In genomic region chr9:130042931-130043653, GRCh38 we compare ENCODE assay signal across 8 cellular contexts. TPM values are rescaled to one million over a fixed set of nuclear protein-coding genes. Genes with fewer than 3 reads are reported as not detected.
DNase-seq lines count a peak whose midpoint lies in the region; ATAC-seq and TF ChIP-seq lines count a peak whose summit lies in the region.

Gene FNBP1, minus strand, starts transcription at chr9:130043189. Its CDS starts 214 bp downstream, at chr9:130042975.

- WGBS in esophagus squamous epithelium, 2 donors: no CpG with 5 or more reads among the region's 84 CpGs

- H3K27me3 ChIP-seq in PC-3 (ENCODE audit: low read length) (no peaks in the 10 kb centered on the region), esophagus squamous epithelium (no peaks in the 10 kb centered on the region), muscle layer of duodenum (ENCODE audit: low read depth, low read length) (no peaks in the 10 kb centered on the region)

- peaks cover 17 to 26% of the 10 kb centered on the region in 2 donors for H3K36me3 Mint-ChIP-seq in activated T-cell treated with anti-CD3 and anti-CD28 coated beads, Interleukin-2, amount 50 U/mL, for 72 hours (ENCODE audit: insufficient read depth in 2 of 2)

- TF ChIP-seq POLR2A in GM15510 (IDR thresholded peaks at IDR 0.05; ENCODE audit: borderline replicate concordance, extremely low read depth, insufficient read length) (peak; percentile 92), esophagus squamous epithelium (IDR thresholded peaks at IDR 0.05) (peak in 2 of 4 donors; percentile 86 to 95)

- peak within 1 kb of the TSS; percentile 98 for H2AFZ ChIP-seq in PC-3 (ENCODE audit: low read length)

- H3K36me3 ChIP-seq in PC-3 (ENCODE audit: low read depth, low read length) (no peaks in the 10 kb centered on the region), esophagus squamous epithelium (no peaks in the 10 kb centered on the region), muscle layer of duodenum (ENCODE audit: control insufficient read depth in 1 of 2, insufficient read depth in 2 of 2, low read length in 2 of 2) (no peaks in the 10 kb centered on the region)

- peak within 1 kb of the TSS; percentile 98 for H3K27ac Mint-ChIP-seq in activated T-cell treated with anti-CD3 and anti-CD28 coated beads, Interleukin-2, amount 50 U/mL, for 72 hours

- TF ChIP-seq CTCF in 22Rv1 (IDR thresholded peaks at IDR 0.05): no peak
- no peak for TF ChIP-seq CTCF in PC-3 (conservative IDR thresholded peaks at IDR 0.05; ENCODE audit: low read depth, low read length)
- TF ChIP-seq CTCF in esophagus squamous epithelium (IDR thresholded peaks at IDR 0.05): no peak

- CTCF ChIA-PET in PC-3 (lab: Charles Lee): no interaction called here

- H3K27ac ChIP-seq in 22Rv1 (peak within 1 kb of the TSS; percentile 60), PC-3 (ENCODE audit: low read length) (peak within 1 kb of the TSS; percentile 16; the same call in 1 of the 2 replicates), esophagus squamous epithelium (peak within 1 kb of the TSS; percentile 94 to 99 (median 98)), muscle layer of duodenum (ENCODE audit: low read length) (peak within 1 kb of the TSS; percentile 85)

- no peaks in the 10 kb centered on the region for H3K27me3 Mint-ChIP-seq in activated T-cell treated with anti-CD3 and anti-CD28 coated beads, Interleukin-2, amount 50 U/mL, for 72 hours (ENCODE audit: low read depth)

- H3K9me3 Mint-ChIP-seq in activated T-cell treated with anti-CD3 and anti-CD28 coated beads, Interleukin-2, amount 50 U/mL, for 72 hours: no peaks in the 10 kb centered on the region

- peak; percentile 49 for ATAC-seq in HG03521 (IDR thresholded peaks at IDR 0.05; ENCODE audit: unreplicated experiment)
- ATAC-seq in PC-3: peak; percentile 68
- peak; percentile 75 to 78 for ATAC-seq in activated T-cell treated with anti-CD3 and anti-CD28 coated beads, Interleukin-2, amount 50 U/mL, for 72 hours (replicated peaks in 1 of 2)

- peak within 1 kb of the TSS; percentile 72 for H3K9ac ChIP-seq in PC-3 (ENCODE audit: low read length)

- H3K9me3 ChIP-seq in PC-3 (ENCODE audit: low read length) (no peaks in the 10 kb centered on the region), esophagus squamous epithelium (no peaks in the 10 kb centered on the region), muscle layer of duodenum (ENCODE audit: control insufficient read depth in 1 of 2, low read length in 2 of 2) (no peaks in the 10 kb centered on the region)

- H3K4me2 ChIP-seq in PC-3 (ENCODE audit: low read length): peak within 1 kb of the TSS; percentile 98

- H3K79me2 ChIP-seq in PC-3 (ENCODE audit: low read length): peaks cover 49% of the 10 kb centered on the region

- H3F3A ChIP-seq in PC-3 (ENCODE audit: low read length, unreplicated experiment): no peaks in the 10 kb centered on the region

- DNase-seq in PC-3 (peak; percentile 68), esophagus squamous epithelium (lab: John Stamatoyannopoulos, UW) (no peak)
- peak; percentile 83 to 88 for DNase-seq in activated T-cell treated with anti-CD3 and anti-CD28 coated beads, Interleukin-2, amount 50 U/mL, for 72 hours
- peak; percentile 58 to 61 for DNase-seq in stimulated activated CD8-positive, alpha-beta memory T cell treated with anti-CD3 and anti-CD28 coated beads, Interleukin-7, amount 100 ng/mL, for 1 hour (ENCODE audit: low read depth in 2 of 2)

- peak within 1 kb of the TSS; percentile 95 to 100 for H3K4me3 Mint-ChIP-seq in activated T-cell treated with anti-CD3 and anti-CD28 coated beads, Interleukin-2, amount 50 U/mL, for 72 hours

- H3K4me1 Mint-ChIP-seq in activated T-cell treated with anti-CD3 and anti-CD28 coated beads, Interleukin-2, amount 50 U/mL, for 72 hours (ENCODE audit: low read depth): peaks cover 51% of the 10 kb centered on the region

- intact Hi-C loops in PC-3 (cut with micrococcal nuclease) (loop anchor here (5.0 kb wide), 1 partner anchor 156 kb away; no protein-coding TSS in a partner anchor), esophagus squamous epithelium (cut with DNase I) (loop anchor here (5.0 kb wide), 1 partner anchor 156 kb away; no protein-coding TSS in a partner anchor)

- H3K4me3 ChIP-seq in PC-3 (ENCODE audit: low read length) (peak within 1 kb of the TSS; percentile 85), esophagus squamous epithelium (peak within 1 kb of the TSS; percentile 85 to 100 (median 98)), muscle layer of duodenum (ENCODE audit: low read depth in 1 of 2, low read length in 2 of 2) (peak within 1 kb of the TSS; percentile 74 to 89)

- POLR2A ChIA-PET in PC-3 (lab: Charles Lee; ENCODE audit: unreplicated experiment): no interaction called here

- peaks cover 12% of the 10 kb centered on the region; the same call in 1 of the 2 replicates for H4K20me1 ChIP-seq in PC-3 (ENCODE audit: low read length)

- BruUV-seq in PC-3 (replicated peaks; lab: Mats Ljungman, UMichigan): no TSS peak

- H3K4me1 ChIP-seq in PC-3 (ENCODE audit: insufficient read depth, low read length): peaks cover 28% of the 10 kb centered on the region
- peaks cover 17 to 58% (median 24%) of the 10 kb centered on the region in 3 donors for H3K4me1 ChIP-seq in esophagus squamous epithelium
- peaks cover 5 to 24% of the 10 kb centered on the region in 2 donors for H3K4me1 ChIP-seq in muscle layer of duodenum (ENCODE audit: control insufficient read depth in 1 of 2, insufficient read depth in 2 of 2, low read length in 2 of 2)

- H3K9me2 ChIP-seq in PC-3 (replicated peaks; ENCODE audit: low read length): no peaks in the 10 kb centered on the region

RNA-seq across cellular contexts. Expression of gene FNBP1, which starts in this region (rescaled TPM):
- 30.8 and 39.6 TPM in 2 replicates for total RNA-seq in PC-3 (2014; rRNA removed)
- total RNA-seq in activated T-cell treated with anti-CD3 and anti-CD28 coated beads, Interleukin-2, amount 50 U/mL, for 72 hours: 100 to 1,000 TPM; 301 to 323 TPM
- total RNA-seq in esophagus squamous epithelium: 10 to 100 TPM; 19.7 to 47.7 (median 26.2) TPM

Comparison
In these comparisons a context has a peak if more than half of its experiments do, and no peak if none do; other contexts are left out.
1. H3K27ac ChIP-seq: peak in every context shown above with its lines; median percentile 98 in esophagus squamous epithelium; 85 in muscle layer of duodenum; 60 in 22Rv1; 16 in PC-3.